ENCODE assay signal across 1 cellular context in genomic region chr17:1684307-1685189, GRCh38.
A peak's percentile ranks its signal among the peaks of the same experiment; 100 is the strongest.
TF ChIP-seq lines count a peak whose summit lies in the region.

TSS of gene PRPF8 (minus strand) at chr17:1684867. CDS start at chr17:1684571, 296 bp downstream.

TF ChIP-seq in HepG2, 621 proteins besides CTCF, POLR2A, EP300 and RAD21 (continued from another document and continues in another):
- peak; percentile 81 for TF ChIP-seq HBP1 (CRISPR knock-in tag; IDR thresholded peaks at IDR 0.05; ENCODE audit: low read depth)
- TF ChIP-seq SPEN (CRISPR knock-in tag; IDR thresholded peaks at IDR 0.05; ENCODE audit: low read depth) = peak; percentile 77; the same call in 1 of the 2 replicates
- peak; percentile 70; the same call in 1 of the 2 replicates for TF ChIP-seq TFDP1 (CRISPR knock-in tag; IDR thresholded peaks at IDR 0.05; ENCODE audit: borderline replicate concordance)
- TF ChIP-seq ZGPAT (CRISPR knock-in tag; IDR thresholded peaks at IDR 0.05) = peak; percentile 83; the same call in 1 of the 2 replicates
- no peak for TF ChIP-seq ZNF101 (CRISPR knock-in tag; IDR thresholded peaks at IDR 0.05; ENCODE audit: borderline replicate concordance, low read depth)
- TF ChIP-seq ZNF737 (CRISPR knock-in tag; IDR thresholded peaks at IDR 0.05; ENCODE audit: borderline replicate concordance) = no peak
- TF ChIP-seq KAT8 (CRISPR knock-in tag; IDR thresholded peaks at IDR 0.05) = peak; percentile 92
- no peak for TF ChIP-seq ZNF556 (CRISPR knock-in tag; IDR thresholded peaks at IDR 0.05; ENCODE audit: borderline replicate concordance)
- TF ChIP-seq GTF3A (CRISPR knock-in tag; conservative IDR thresholded peaks at IDR 0.05) = no peak; the same call in 1 of the 2 replicates
- no peak for TF ChIP-seq ZUFSP (CRISPR knock-in tag; IDR thresholded peaks at IDR 0.05; ENCODE audit: borderline replicate concordance)
- TF ChIP-seq HNF4A (CRISPR knock-in tag; IDR thresholded peaks at IDR 0.05) = 0 out of 2 replicates have a peak, but pooled peaks have one; percentile 16
- TF ChIP-seq GABPA (IDR thresholded peaks at IDR 0.05; ENCODE audit: low read depth, low read length) = peak; percentile 81
- TF ChIP-seq GABPA (CRISPR knock-in tag; IDR thresholded peaks at IDR 0.05; ENCODE audit: low read depth) = peak; percentile 94
- TF ChIP-seq TFDP2 (CRISPR knock-in tag; IDR thresholded peaks at IDR 0.05) = peak; percentile 70
- TF ChIP-seq HMGXB3 (CRISPR knock-in tag; IDR thresholded peaks at IDR 0.05; ENCODE audit: borderline replicate concordance) = no peak
- TF ChIP-seq CBFB (CRISPR knock-in tag; IDR thresholded peaks at IDR 0.05) = no peak
- no peak for TF ChIP-seq ZBTB33 (CRISPR knock-in tag; IDR thresholded peaks at IDR 0.05)
- peak; percentile 57; the same call in 1 of the 2 replicates for TF ChIP-seq ZBTB26 (CRISPR knock-in tag; IDR thresholded peaks at IDR 0.05; ENCODE audit: borderline replicate concordance)
- TF ChIP-seq ZBTB7B (CRISPR knock-in tag; IDR thresholded peaks at IDR 0.05) = no peak
- no peak for TF ChIP-seq ZNF263 (CRISPR knock-in tag; IDR thresholded peaks at IDR 0.05)
- TF ChIP-seq IRX3 (CRISPR knock-in tag; IDR thresholded peaks at IDR 0.05; ENCODE audit: borderline replicate concordance, low read depth) = 0 out of 2 replicates have a peak, but pooled peaks have one; percentile 50
- TF ChIP-seq ZBTB37 (CRISPR knock-in tag; IDR thresholded peaks at IDR 0.05) = no peak
- TF ChIP-seq JARID2 (CRISPR knock-in tag; IDR thresholded peaks at IDR 0.05; ENCODE audit: insufficient replicate concordance) = peak; percentile 11
- no peak for TF ChIP-seq ZNF646 (CRISPR knock-in tag; IDR thresholded peaks at IDR 0.05)
- TF ChIP-seq ZNF503 (CRISPR knock-in tag; IDR thresholded peaks at IDR 0.05) = peak; percentile 17; the same call in 1 of the 2 replicates
